1 cellular context compared by ENCODE assay signal in genomic region chr15:67945951-67946700, GRCh38.
A peak's percentile ranks its signal among the peaks of the same experiment; 100 is the strongest.
TF ChIP-seq lines count a peak whose summit lies in the region.

No MANE protein-coding gene starts in this region.

TF ChIP-seq in K562, 482 proteins besides CTCF, POLR2A, EP300 and RAD21 (continued from another document and continues in another):
- TF ChIP-seq MITF (IDR thresholded peaks at IDR 0.05) (no peak), SMARCE1 (IDR thresholded peaks at IDR 0.05) (no peak), SRSF1 (IDR thresholded peaks at IDR 0.05; ENCODE audit: low read depth, low read length) (no peak), HOXB6 (CRISPR knock-in tag; IDR thresholded peaks at IDR 0.05; ENCODE audit: borderline replicate concordance) (no peak), ZNF668 (CRISPR knock-in tag; IDR thresholded peaks at IDR 0.05) (no peak), ZNF592 (IDR thresholded peaks at IDR 0.05) (no peak), PRDM10 (IDR thresholded peaks at IDR 0.05; ENCODE audit: partially characterized antibody) (no peak), MAFK (IDR thresholded peaks at IDR 0.05; ENCODE audit: low read length) (no peak), FUS (optimal IDR thresholded peaks at IDR 0.05; ENCODE audit: low read depth, low read length) (no peak), CSDE1 (IDR thresholded peaks at IDR 0.05) (no peak), MYC (IDR thresholded peaks at IDR 0.05; ENCODE audit: low read depth, low read length) (0 out of 2 replicates have a peak, but pooled peaks have one; percentile 27), MYC (CRISPR knock-in tag; IDR thresholded peaks at IDR 0.05; ENCODE audit: borderline replicate concordance, low read depth) (no peak), ZNF124 (CRISPR knock-in tag; IDR thresholded peaks at IDR 0.05) (no peak), CUX1 (CRISPR knock-in tag; IDR thresholded peaks at IDR 0.05) (no peak), SUPT5H (IDR thresholded peaks at IDR 0.05) (no peak), USF2 (CRISPR knock-in tag; IDR thresholded peaks at IDR 0.05) (peak; percentile 59), ZNF134 (CRISPR knock-in tag; conservative IDR thresholded peaks at IDR 0.05) (no peak), GATAD2B (IDR thresholded peaks at IDR 0.05; ENCODE audit: borderline replicate concordance) (no peak)
- TF ChIP-seq, protein P1, sequence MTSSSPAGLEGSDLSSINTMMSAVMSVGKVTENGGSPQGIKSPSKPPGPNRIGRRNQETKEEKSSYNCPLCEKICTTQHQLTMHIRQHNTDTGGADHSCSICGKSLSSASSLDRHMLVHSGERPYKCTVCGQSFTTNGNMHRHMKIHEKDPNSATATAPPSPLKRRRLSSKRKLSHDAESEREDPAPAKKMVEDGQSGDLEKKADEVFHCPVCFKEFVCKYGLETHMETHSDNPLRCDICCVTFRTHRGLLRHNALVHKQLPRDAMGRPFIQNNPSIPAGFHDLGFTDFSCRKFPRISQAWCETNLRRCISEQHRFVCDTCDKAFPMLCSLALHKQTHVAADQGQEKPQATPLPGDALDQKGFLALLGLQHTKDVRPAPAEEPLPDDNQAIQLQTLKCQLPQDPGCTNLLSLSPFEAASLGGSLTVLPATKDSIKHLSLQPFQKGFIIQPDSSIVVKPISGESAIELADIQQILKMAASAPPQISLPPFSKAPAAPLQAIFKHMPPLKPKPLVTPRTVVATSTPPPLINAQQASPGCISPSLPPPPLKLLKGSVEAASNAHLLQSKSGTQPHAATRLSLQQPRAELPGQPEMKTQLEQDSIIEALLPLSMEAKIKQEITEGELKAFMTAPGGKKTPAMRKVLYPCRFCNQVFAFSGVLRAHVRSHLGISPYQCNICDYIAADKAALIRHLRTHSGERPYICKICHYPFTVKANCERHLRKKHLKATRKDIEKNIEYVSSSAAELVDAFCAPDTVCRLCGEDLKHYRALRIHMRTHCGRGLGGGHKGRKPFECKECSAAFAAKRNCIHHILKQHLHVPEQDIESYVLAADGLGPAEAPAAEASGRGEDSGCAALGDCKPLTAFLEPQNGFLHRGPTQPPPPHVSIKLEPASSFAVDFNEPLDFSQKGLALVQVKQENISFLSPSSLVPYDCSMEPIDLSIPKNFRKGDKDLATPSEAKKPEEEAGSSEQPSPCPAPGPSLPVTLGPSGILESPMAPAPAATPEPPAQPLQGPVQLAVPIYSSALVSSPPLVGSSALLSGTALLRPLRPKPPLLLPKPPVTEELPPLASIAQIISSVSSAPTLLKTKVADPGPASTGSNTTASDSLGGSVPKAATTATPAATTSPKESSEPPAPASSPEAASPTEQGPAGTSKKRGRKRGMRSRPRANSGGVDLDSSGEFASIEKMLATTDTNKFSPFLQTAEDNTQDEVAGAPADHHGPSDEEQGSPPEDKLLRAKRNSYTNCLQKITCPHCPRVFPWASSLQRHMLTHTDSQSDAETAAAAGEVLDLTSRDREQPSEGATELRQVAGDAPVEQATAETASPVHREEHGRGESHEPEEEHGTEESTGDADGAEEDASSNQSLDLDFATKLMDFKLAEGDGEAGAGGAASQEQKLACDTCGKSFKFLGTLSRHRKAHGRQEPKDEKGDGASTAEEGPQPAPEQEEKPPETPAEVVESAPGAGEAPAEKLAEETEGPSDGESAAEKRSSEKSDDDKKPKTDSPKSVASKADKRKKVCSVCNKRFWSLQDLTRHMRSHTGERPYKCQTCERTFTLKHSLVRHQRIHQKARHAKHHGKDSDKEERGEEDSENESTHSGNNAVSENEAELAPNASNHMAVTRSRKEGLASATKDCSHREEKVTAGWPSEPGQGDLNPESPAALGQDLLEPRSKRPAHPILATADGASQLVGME (CRISPR knock-in tag; IDR thresholded peaks at IDR 0.05), result no peak
- TF ChIP-seq, protein P2, sequence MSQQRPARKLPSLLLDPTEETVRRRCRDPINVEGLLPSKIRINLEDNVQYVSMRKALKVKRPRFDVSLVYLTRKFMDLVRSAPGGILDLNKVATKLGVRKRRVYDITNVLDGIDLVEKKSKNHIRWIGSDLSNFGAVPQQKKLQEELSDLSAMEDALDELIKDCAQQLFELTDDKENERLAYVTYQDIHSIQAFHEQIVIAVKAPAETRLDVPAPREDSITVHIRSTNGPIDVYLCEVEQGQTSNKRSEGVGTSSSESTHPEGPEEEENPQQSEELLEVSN (IDR thresholded peaks at IDR 0.05; ENCODE audit: borderline replicate concordance in 1 of 2, extremely low read depth in 1 of 2, insufficient read depth in 1 of 2, insufficient read length in 1 of 2, low read depth in 1 of 2, low read length in 1 of 2, poor library complexity in 1 of 2, severe bottlenecking in 1 of 2), result peak in 1 of 2 experiments; percentile 54
- TF ChIP-seq, protein P3, sequence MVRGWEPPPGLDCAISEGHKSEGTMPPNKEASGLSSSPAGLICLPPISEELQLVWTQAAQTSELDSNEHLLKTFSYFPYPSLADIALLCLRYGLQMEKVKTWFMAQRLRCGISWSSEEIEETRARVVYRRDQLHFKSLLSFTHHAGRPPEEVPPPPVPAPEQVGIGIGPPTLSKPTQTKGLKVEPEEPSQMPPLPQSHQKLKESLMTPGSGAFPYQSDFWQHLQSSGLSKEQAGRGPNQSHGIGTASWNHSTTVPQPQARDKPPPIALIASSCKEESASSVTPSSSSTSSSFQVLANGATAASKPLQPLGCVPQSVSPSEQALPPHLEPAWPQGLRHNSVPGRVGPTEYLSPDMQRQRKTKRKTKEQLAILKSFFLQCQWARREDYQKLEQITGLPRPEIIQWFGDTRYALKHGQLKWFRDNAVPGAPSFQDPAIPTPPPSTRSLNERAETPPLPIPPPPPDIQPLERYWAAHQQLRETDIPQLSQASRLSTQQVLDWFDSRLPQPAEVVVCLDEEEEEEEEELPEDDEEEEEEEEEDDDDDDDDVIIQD (CRISPR knock-in tag; IDR thresholded peaks at IDR 0.05), result no peak
